In genomic region chr3:108494862-108495531, GRCh38 we compare ENCODE assay signal across 1 cellular context.
TF ChIP-seq lines count a peak whose summit lies in the region.

No MANE protein-coding gene starts in this region.

TF ChIP-seq in SK-N-SH treated with all-trans-retinoic acid at 6 μM for 48 hours, 23 proteins besides CTCF, POLR2A, EP300 and RAD21 (continued from another document):
- TF ChIP-seq ZC3H10 (CRISPR knock-in tag; IDR thresholded peaks at IDR 0.05) (no peak), SNAI2 (CRISPR knock-in tag; IDR thresholded peaks at IDR 0.05) (peak; percentile 61; the same call in 1 of the 2 replicates)
